Comparison of ENCODE assay signal across 11 cellular contexts in the genomic region with DNA sequence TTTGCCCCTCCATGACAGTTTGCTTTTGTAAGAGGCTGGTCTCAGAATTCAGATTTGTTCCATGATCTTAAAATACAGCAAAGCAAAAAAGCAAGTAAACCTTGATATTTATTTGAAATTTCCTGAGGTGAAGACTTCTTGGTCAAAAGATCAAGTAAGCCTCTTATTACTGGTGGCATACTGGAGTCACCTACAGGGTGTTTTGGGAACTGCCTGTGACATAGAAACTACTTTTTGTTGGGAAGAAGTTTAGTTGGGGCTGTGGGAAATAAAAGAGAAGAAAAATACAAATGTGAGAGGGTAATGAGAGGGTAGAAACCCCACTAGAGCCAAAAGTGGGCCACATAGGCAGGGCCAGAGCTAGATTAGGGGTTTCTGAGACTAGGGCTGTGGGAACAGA.
DNase-seq lines count a peak whose midpoint lies in the region; ATAC-seq and TF ChIP-seq lines count a peak whose summit lies in the region.
"Had no signal": no experiment of that assay in that cellular context is flagged by ENCODE, and none has a peak within 500 bp of the region (broad histone marks: within the 10 kb centered on the region; RNA-seq: fewer than 3 reads in every experiment).

No MANE protein-coding gene starts in this region.

- no peak overlapping the region for H3K27ac ChIP-seq in MM.1S (ENCODE audit: low read length)
- no peak overlapping the region for H3K27ac ChIP-seq in esophagus muscularis mucosa (replicated peaks in 1 of 4)
- H3K27ac ChIP-seq: SK-N-MC had no signal

- ATAC-seq in HG03354 (IDR thresholded peaks at IDR 0.05; ENCODE audit: poor library complexity, severe bottlenecking, unreplicated experiment) (no peak), HG02973 (IDR thresholded peaks at IDR 0.05; ENCODE audit: unreplicated experiment) (no peak)
- ATAC-seq: natural killer cell had no signal

- H3K27me3 ChIP-seq in MM.1S (replicated peaks; ENCODE audit: insufficient read depth, low read length) (no peaks in the 10 kb centered on the region), esophagus muscularis mucosa (peaks cover 0 to 8% (median 0%) of the 10 kb centered on the region in 4 donors)
- H3K27me3 ChIP-seq: MG63 had no signal

- H3K9ac ChIP-seq in MM.1S (ENCODE audit: low read length) = no peak overlapping the region

- H3K9me3 ChIP-seq in MM.1S (replicated peaks; ENCODE audit: insufficient read depth, low read length) = no peaks in the 10 kb centered on the region
- H3K9me3 ChIP-seq in esophagus muscularis mucosa = no peaks in the 10 kb centered on the region
- H3K9me3 ChIP-seq: MG63 had no signal

- H3K4me3 ChIP-seq in MM.1S (ENCODE audit: low read length) = no peak overlapping the region
- H3K4me3 ChIP-seq in esophagus muscularis mucosa = no peak overlapping the region
- H3K4me3 ChIP-seq: MG63, SK-N-MC had no signal

- no peak overlapping the region for H3K4me2 ChIP-seq in MM.1S (ENCODE audit: low read depth, low read length)

- no peaks in the 10 kb centered on the region for H3K79me2 ChIP-seq in MM.1S (ENCODE audit: low read length)

- no peaks in the 10 kb centered on the region for H3F3A ChIP-seq in MM.1S (ENCODE audit: insufficient read depth, low read length)

- no peaks in the 10 kb centered on the region for H4K20me1 ChIP-seq in MM.1S (ENCODE audit: insufficient read depth, low read length)

- no peak for TF ChIP-seq POLR2A in esophagus muscularis mucosa (IDR thresholded peaks at IDR 0.05; ENCODE audit: low read depth)

- TF ChIP-seq EP300 in esophagus muscularis mucosa (IDR thresholded peaks at IDR 0.05) = no peak

- H2AFZ ChIP-seq in MM.1S (ENCODE audit: low read length) = no peak overlapping the region

- intact Hi-C loops in esophagus muscularis mucosa (cut with DNase I) = no loop called here

- no peaks in the 10 kb centered on the region for H3K9me2 ChIP-seq in MM.1S (replicated peaks; ENCODE audit: insufficient read depth, low read length)

- H3K36me3 ChIP-seq in MM.1S (replicated peaks; ENCODE audit: insufficient read depth, low read length) = no peaks in the 10 kb centered on the region
- no peaks in the 10 kb centered on the region for H3K36me3 ChIP-seq in esophagus muscularis mucosa
- H3K36me3 ChIP-seq: MG63 had no signal

- TF ChIP-seq CTCF in MM.1S (IDR thresholded peaks at IDR 0.05; ENCODE audit: low read length) (peak; percentile 36), esophagus muscularis mucosa (IDR thresholded peaks at IDR 0.05) (peak; percentile 21 to 55 (median 35))

- H3K4me1 ChIP-seq in MM.1S (ENCODE audit: low read length) (no peaks in the 10 kb centered on the region), esophagus muscularis mucosa (no peaks in the 10 kb centered on the region)

- DNase-seq in GDM1 (lab: John Stamatoyannopoulos, UW) (peak; percentile 34), MM.1S (peak; percentile 11), esophagus muscularis mucosa (ENCODE audit: extremely low spot score) (no peak), pons (ENCODE audit: low spot score) (peak; percentile 12), inferior parietal cortex (ENCODE audit: extremely low spot score) (no peak)
- DNase-seq: activated effector memory CD4-positive, alpha-beta T cell treated with anti-CD3 and anti-CD28 coated beads, Interleukin-2, amount 50 U/mL, for 16 hours; MG63; natural killer cell had no signal

Comparison
In these comparisons a context has a peak if more than half of its experiments do, and no peak if none do; other contexts are left out.
1. DNase-seq: peak in GDM1 (single experiment), MM.1S (single experiment) and pons (single experiment); none in esophagus muscularis mucosa (single experiment) and inferior parietal cortex (single experiment).